Comparison of ENCODE assay signal across 8 cellular contexts in the genomic region with DNA sequence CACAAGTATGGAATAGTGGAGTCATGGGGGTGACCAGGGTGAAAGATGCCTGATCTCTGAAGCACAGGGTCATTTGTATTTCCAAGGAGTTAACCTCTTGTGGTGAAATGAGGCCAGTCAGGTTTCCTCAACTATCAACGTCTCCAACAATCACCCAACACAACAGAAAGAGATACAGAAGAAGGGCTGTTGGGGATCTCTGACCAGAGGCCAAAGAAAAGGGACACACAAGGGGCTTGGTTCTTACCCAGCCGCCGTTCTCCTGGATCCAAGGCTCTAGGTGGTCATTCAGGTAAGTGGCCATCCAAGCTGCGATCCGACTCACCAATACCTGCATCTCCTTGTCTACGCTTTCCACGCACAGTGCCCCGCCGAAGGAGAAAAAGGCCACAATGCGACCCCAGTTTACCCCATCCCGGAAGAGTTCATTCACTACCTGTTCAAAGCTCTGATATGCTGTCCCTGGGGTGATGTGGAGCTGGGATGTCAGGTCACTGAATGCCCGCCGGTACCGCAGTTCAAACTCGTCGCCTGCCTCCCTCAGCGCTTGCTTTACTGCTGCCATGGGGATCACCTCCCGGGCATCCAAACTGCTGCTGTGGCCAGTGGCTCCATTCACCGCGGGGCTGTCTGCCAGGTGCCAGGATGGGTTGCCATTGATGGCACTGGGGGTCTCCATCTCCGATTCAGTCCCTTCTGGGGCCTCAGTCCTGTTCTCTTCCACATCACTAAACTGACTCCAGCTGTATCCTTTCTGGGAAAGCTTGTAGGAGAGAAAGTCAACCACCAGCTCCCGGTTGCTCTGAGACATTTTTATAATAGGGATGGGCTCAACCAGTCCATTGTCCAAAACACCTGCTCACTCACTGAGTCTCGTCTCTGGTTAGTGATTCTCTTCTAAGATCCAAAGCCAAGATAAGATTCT. TPM values are rescaled to one million over a fixed set of nuclear protein-coding genes. Genes with fewer than 3 reads are reported as not detected.
DNase-seq lines count a peak whose midpoint lies in the region; ATAC-seq, FAIRE-seq and TF ChIP-seq lines count a peak whose summit lies in the region.

No MANE protein-coding gene starts in this region.

- peak overlapping the region; percentile 94 for H3K9ac ChIP-seq in NT2/D1 (ENCODE audit: insufficient read length, low read depth)

- H3K36me3 ChIP-seq in NT2/D1 (ENCODE audit: insufficient read depth, insufficient read length, low read length) (peaks cover 46% of the 10 kb centered on the region), tibial nerve (peaks cover 0 to 36% (median 0%) of the 10 kb centered on the region in 3 donors)

- ATAC-seq in memory B cell (ENCODE audit: low read depth): no peak
- ATAC-seq in GM21825 (IDR thresholded peaks at IDR 0.05; ENCODE audit: unreplicated experiment): no peak
- ATAC-seq in GM18505 (IDR thresholded peaks at IDR 0.05; ENCODE audit: unreplicated experiment): no peak

- H3K4me1 Mint-ChIP-seq in memory B cell: peaks cover 45% of the 10 kb centered on the region

- no peak for FAIRE-seq in urothelium cell line (lab: Jason Lieb, UNC)

- peak overlapping the region; percentile 29 for H3K4me3 ChIP-seq in NT2/D1 (ENCODE audit: insufficient read length, low read depth)
- peak overlapping the region; percentile 75 to 90 (median 82) for H3K4me3 ChIP-seq in tibial nerve

- H3K27ac ChIP-seq in caudate nucleus (ENCODE audit: low read depth, low read length) (peak overlapping the region; percentile 100), tibial nerve (peak overlapping the region; percentile 98 to 100 (median 100))

- peak in 1 of 2 donors; percentile 23 for TF ChIP-seq EP300 in tibial nerve (IDR thresholded peaks at IDR 0.05)

- H3K27me3 Mint-ChIP-seq in memory B cell: no peaks in the 10 kb centered on the region

- H3K9me3 ChIP-seq in NT2/D1 (ENCODE audit: insufficient read depth, low read length) (no peaks in the 10 kb centered on the region), tibial nerve (no peaks in the 10 kb centered on the region)

- peaks cover 1% of the 10 kb centered on the region for H3K36me3 Mint-ChIP-seq in memory B cell

- peak overlapping the region; percentile 97 for H3K27ac Mint-ChIP-seq in memory B cell

- H3K4me1 ChIP-seq in NT2/D1 (ENCODE audit: insufficient read depth, insufficient read length): peaks cover 15% of the 10 kb centered on the region
- H3K4me1 ChIP-seq in tibial nerve: peaks cover 0 to 47% (median 32%) of the 10 kb centered on the region in 4 donors

- 40 to 44% methylated on average over 23 of the region's 23 CpGs for WGBS in tibial nerve, 2 donors

- no peaks in the 10 kb centered on the region for H3K9me3 Mint-ChIP-seq in memory B cell

- no peak for TF ChIP-seq CTCF in tibial nerve (IDR thresholded peaks at IDR 0.05)

- TF ChIP-seq POLR2A in tibial nerve (IDR thresholded peaks at IDR 0.05) (no peak), GM18505 (IDR thresholded peaks at IDR 0.05; ENCODE audit: borderline replicate concordance, extremely low read depth, insufficient read depth, insufficient read length) (no peak)

- H3K27me3 ChIP-seq in NT2/D1 (ENCODE audit: insufficient read depth, insufficient read length) (no peaks in the 10 kb centered on the region), tibial nerve (no peaks in the 10 kb centered on the region)

- peak overlapping the region; percentile 96 for H3K4me3 Mint-ChIP-seq in memory B cell

- peak; percentile 33 for DNase-seq in ELF-1 (ENCODE audit: low read depth, low spot score)
- no peak for DNase-seq in NT2/D1 (ENCODE audit: low read depth, low spot score)
- DNase-seq in caudate nucleus (lab: John Stamatoyannopoulos, UW): peak in 15 of 61 donors; percentile 6 to 53 (median 24)
- no peak for DNase-seq in memory B cell (ENCODE audit: low spot score in 2 of 2)
- no peak for DNase-seq in tibial nerve (ENCODE audit: low spot score in 2 of 2)
- no peak for DNase-seq in urothelium cell line (ENCODE audit: low spot score)

RNA-seq across cellular contexts. Expression of a gene that starts 1.0 kb away (rescaled TPM):
- 100 to 1,000 TPM; 105 to 138 (median 119) TPM for total RNA-seq in tibial nerve

RNA-seq across cellular contexts. Expression of a gene that starts 17.4 kb away (rescaled TPM):
- total RNA-seq in tibial nerve: 1 to 10 TPM in 1 of 4 donors, under 1 TPM in 3; 0.21 to 2.7 (median 0.40) TPM
